ENCODE assay signal across 8 cellular contexts in genomic region chr1:241985787-241986186, GRCh38. TPM values are rescaled to one million over a fixed set of nuclear protein-coding genes. Genes with fewer than 3 reads are reported as not detected.
DNase-seq lines count a peak whose midpoint lies in the region; ATAC-seq and TF ChIP-seq lines count a peak whose summit lies in the region.

No MANE protein-coding gene starts in this region.

- H3K4me1 ChIP-seq in mammary epithelial cell (ENCODE audit: insufficient read depth, low read length): no peaks in the 10 kb centered on the region

- TF ChIP-seq CTCF in mammary epithelial cell (conservative IDR thresholded peaks at IDR 0.05 in 1 of 2, IDR thresholded peaks at IDR 0.05 in 1 of 2; ENCODE audit: extremely low read depth in 1 of 2, insufficient read depth in 1 of 2, low read depth in 1 of 2, low read length in 2 of 2): peak; percentile 60
- peak; percentile 26 for TF ChIP-seq CTCF in neural cell (IDR thresholded peaks at IDR 0.05; ENCODE audit: poor library complexity, severe bottlenecking)

- H3K36me3 ChIP-seq in mammary epithelial cell (ENCODE audit: insufficient read depth, low read length) (no peaks in the 10 kb centered on the region), neural cell (ENCODE audit: insufficient read depth, low read length) (no peaks in the 10 kb centered on the region)

- in situ Hi-C loops in mammary epithelial cell (cut with MboI; ENCODE audit: low sequenced_read_pairs in 2 of 2): no loop called here

- no peak overlapping the region for H2AFZ ChIP-seq in mammary epithelial cell (ENCODE audit: low read depth, low read length)
- H2AFZ ChIP-seq in neural cell (ENCODE audit: low read depth, low read length): no peak overlapping the region

- no peak overlapping the region for H3K4me3 ChIP-seq in mammary epithelial cell (replicated peaks in 1 of 3; ENCODE audit: insufficient read depth in 1 of 3, low read depth in 2 of 3, low read length in 3 of 3)
- H3K4me3 ChIP-seq in neural cell (ENCODE audit: low read length): no peak overlapping the region

- intact Hi-C loops in mammary epithelial cell (cut with micrococcal nuclease): loop anchor here (1.0 kb wide), 1 partner anchor 89 kb away; no protein-coding TSS in a partner anchor

- H3K4me2 ChIP-seq in mammary epithelial cell (ENCODE audit: insufficient read depth, low read depth, low read length): no peak overlapping the region
- no peak overlapping the region for H3K4me2 ChIP-seq in neural cell (ENCODE audit: low read length)

- H3K9ac ChIP-seq in mammary epithelial cell (ENCODE audit: insufficient read depth, low read length) (no peak overlapping the region), neural cell (ENCODE audit: low read length) (no peak overlapping the region)

- 94% methylated on average over 5 of the region's 10 CpGs for whole genome bisulfite sequencing in mammary epithelial cell (ENCODE audit: low coverage, missing lambda C conversion rate)

- BruUV-seq in mammary epithelial cell (replicated peaks; lab: Mats Ljungman, UMichigan): no TSS peak

- H3K9me3 ChIP-seq in mammary epithelial cell (replicated peaks; ENCODE audit: insufficient read depth, low read length) (no peaks in the 10 kb centered on the region), neural cell (ENCODE audit: low read length) (no peaks in the 10 kb centered on the region)

- ATAC-seq in GM19452 (IDR thresholded peaks at IDR 0.05; ENCODE audit: unreplicated experiment): peak; percentile 54
- ATAC-seq in GM18861 (IDR thresholded peaks at IDR 0.05; ENCODE audit: unreplicated experiment): no peak

- peak; percentile 24 for DNase-seq in NCI-H345 (lab: John Stamatoyannopoulos, UW)
- no peak for DNase-seq in NCI-H345 treated with DMSO at 0.1 percent for 48 hours (lab: John Stamatoyannopoulos, UW; ENCODE audit: unreplicated experiment)
- peak; percentile 56 for DNase-seq in NCI-H146 (lab: John Stamatoyannopoulos, UW)
- DNase-seq in mammary epithelial cell: peak; percentile 40
- DNase-seq in OCI-M2 (lab: John Stamatoyannopoulos, UW; ENCODE audit: unreplicated experiment): no peak

- H3K79me2 ChIP-seq in mammary epithelial cell (ENCODE audit: insufficient read depth, low read length): no peaks in the 10 kb centered on the region
- H3K79me2 ChIP-seq in neural cell (replicated peaks; ENCODE audit: insufficient read depth, low read length): no peaks in the 10 kb centered on the region

- TF ChIP-seq RAD21 in neural cell (conservative IDR thresholded peaks at IDR 0.05): peak; percentile 18

- H4K20me1 ChIP-seq in mammary epithelial cell (ENCODE audit: insufficient read depth, low read length) (no peaks in the 10 kb centered on the region), neural cell (ENCODE audit: insufficient read depth) (no peaks in the 10 kb centered on the region)

- H3K9me2 ChIP-seq in neural cell (ENCODE audit: insufficient read depth, low read length): no peaks in the 10 kb centered on the region

- H3K27me3 ChIP-seq in mammary epithelial cell (ENCODE audit: insufficient read depth, low read length): no peaks in the 10 kb centered on the region
- H3K27me3 ChIP-seq in neural cell (ENCODE audit: insufficient read depth, low read depth, low read length): no peaks in the 10 kb centered on the region

- dilution Hi-C loops in mammary epithelial cell (cut with HindIII; ENCODE audit: low sequenced_read_pairs): no loop called here

- CTCF ChIA-PET in mammary epithelial cell (lab: Charles Lee; ENCODE audit: low non-redundant PET): interaction anchor here (0.5 to 0.7 kb wide), 3 partner anchors 89 to 1098 kb away, joined by 4 to 5 read pairs (median 4); no protein-coding TSS in a partner anchor

- H3F3A ChIP-seq in neural cell (ENCODE audit: insufficient read depth, low read length, poor library complexity, severe bottlenecking): no peaks in the 10 kb centered on the region

- no peak for TF ChIP-seq EP300 in neural cell (conservative IDR thresholded peaks at IDR 0.05; ENCODE audit: poor library complexity, severe bottlenecking)

- H3K27ac ChIP-seq in mammary epithelial cell (ENCODE audit: insufficient read depth, low read depth, low read length) (no peak overlapping the region), neural cell (ENCODE audit: low read length) (no peak overlapping the region)

TF ChIP-seq in neural cell, 6 proteins besides CTCF, POLR2A, EP300 and RAD21:
- no peak for TF ChIP-seq POLR2AphosphoS5 (IDR thresholded peaks at IDR 0.05)
- peak; percentile 17 for TF ChIP-seq SMC3 (conservative IDR thresholded peaks at IDR 0.05; ENCODE audit: poor library complexity)
- TF ChIP-seq MXI1 (conservative IDR thresholded peaks at IDR 0.05; ENCODE audit: poor library complexity, severe bottlenecking): no peak
- TF ChIP-seq EZH2 (IDR thresholded peaks at IDR 0.05; ENCODE audit: borderline replicate concordance, insufficient read depth, low read length, poor library complexity, severe bottlenecking): no peak
- TF ChIP-seq REST (IDR thresholded peaks at IDR 0.05; ENCODE audit: borderline replicate concordance): no peak

RNA-seq across cellular contexts. Expression of gene MAP1LC3C, which starts 13.1 kb away (rescaled TPM):
- not detected for total RNA-seq in mammary epithelial cell
- polyA plus RNA-seq in mammary epithelial cell (not detected), neural cell (0.44 and 0.50 TPM in 2 replicates)
- polyA minus RNA-seq in mammary epithelial cell (not detected), neural cell (0.49 TPM in 1 of 2 replicates, not detected in the other)

RNA-seq across cellular contexts. Expression of gene BECN2, which starts 28.2 kb away (rescaled TPM):
- not detected for total RNA-seq in mammary epithelial cell
- polyA plus RNA-seq in mammary epithelial cell (not detected), neural cell (not detected in 2 replicates)
- polyA minus RNA-seq in mammary epithelial cell (not detected), neural cell (not detected in 2 replicates)

Comparison
In these comparisons a context has a peak if more than half of its experiments do, and no peak if none do; other contexts are left out.
1. DNase-seq: peak in NCI-H345 (single experiment), NCI-H146 (single experiment) and mammary epithelial cell (single experiment); none in NCI-H345 treated with DMSO at 0.1 percent for 48 hours (single experiment) and OCI-M2 (single experiment).